In genomic region chr19:39144487-39145071, GRCh38 we compare ENCODE assay signal across 10 cellular contexts. TPM values are rescaled to one million over a fixed set of nuclear protein-coding genes. Genes with fewer than 3 reads are reported as not detected.
DNase-seq lines count a peak whose midpoint lies in the region; ATAC-seq, FAIRE-seq and TF ChIP-seq lines count a peak whose summit lies in the region.
"Had no signal": no experiment of that assay in that cellular context is flagged by ENCODE, and none has a peak within 500 bp of the region (broad histone marks: within the 10 kb centered on the region; RNA-seq: fewer than 3 reads in every experiment).

No MANE protein-coding gene starts in this region.

- no peak overlapping the region for H2AFZ ChIP-seq in mesenchymal stem cell (ENCODE audit: low read depth, low read length)

- peak overlapping the region; percentile 98 for H3K27ac Mint-ChIP-seq in endothelial cell (ENCODE audit: unreplicated experiment)
- no peak overlapping the region for H3K27ac Mint-ChIP-seq in activated CD8-positive, alpha-beta T cell treated with anti-CD3 and anti-CD28 coated beads for 36 hours

- no peak for TF ChIP-seq POLR2A in tibial nerve (IDR thresholded peaks at IDR 0.05)

- intact Hi-C loops in Panc1 (cut with micrococcal nuclease; ENCODE audit: unreplicated experiment), result no loop called here
- intact Hi-C loops in activated CD8-positive, alpha-beta T cell treated with anti-CD3 and anti-CD28 coated beads for 36 hours (cut with micrococcal nuclease), result no loop called here

- peak; percentile 64 for ATAC-seq in Panc1
- ATAC-seq in activated CD8-positive, alpha-beta T cell treated with anti-CD3 and anti-CD28 coated beads for 36 hours, result no peak

- TF ChIP-seq CTCF in Panc1 (IDR thresholded peaks at IDR 0.05) (no peak), endothelial cell (IDR thresholded peaks at IDR 0.05; ENCODE audit: unreplicated experiment) (no peak), tibial nerve (IDR thresholded peaks at IDR 0.05) (no peak), GM13976 (IDR thresholded peaks at IDR 0.05; ENCODE audit: borderline replicate concordance, control extremely low read depth, extremely low read depth, insufficient read depth, missing control alignments) (no peak)
- TF ChIP-seq CTCF in activated CD8-positive, alpha-beta T cell treated with anti-CD3 and anti-CD28 coated beads for 36 hours (IDR thresholded peaks at IDR 0.05), result no peak

- no peak overlapping the region for H3K23ac ChIP-seq in mesenchymal stem cell (ENCODE audit: low read length in 2 of 2)

- H3K36me3 ChIP-seq in Panc1 (ENCODE audit: control insufficient read depth, insufficient read depth, low read length), result no peaks in the 10 kb centered on the region
- H3K36me3 ChIP-seq in mesenchymal stem cell (ENCODE audit: control insufficient read depth in 1 of 2, insufficient read depth in 2 of 2, low read depth in 1 of 2, low read length in 2 of 2), result peaks cover 5 to 7% of the 10 kb centered on the region in 2 experiments
- no peaks in the 10 kb centered on the region for H3K36me3 ChIP-seq in tibial nerve
- H3K36me3 ChIP-seq: adrenal gland had no signal

- H3K4me2 ChIP-seq in mesenchymal stem cell (ENCODE audit: low read length, poor library complexity, severe bottlenecking), result no peak overlapping the region

- no peak overlapping the region for H3K14ac ChIP-seq in mesenchymal stem cell (ENCODE audit: low read length in 2 of 2)

- WGBS in mesenchymal stem cell, result 49% methylated on average over 5 of the region's 6 CpGs
- 15 to 21% methylated on average over 6 of the region's 6 CpGs for WGBS in tibial nerve, 2 donors

- no peak overlapping the region for H3K18ac ChIP-seq in mesenchymal stem cell (ENCODE audit: low read depth in 1 of 2, low read length in 2 of 2)

- H3K27me3 Mint-ChIP-seq in endothelial cell (ENCODE audit: unreplicated experiment), result peaks cover 8% of the 10 kb centered on the region
- H3K27me3 Mint-ChIP-seq in activated CD8-positive, alpha-beta T cell treated with anti-CD3 and anti-CD28 coated beads for 36 hours, result no peaks in the 10 kb centered on the region

- BruUV-seq in Panc1 (replicated peaks; lab: Mats Ljungman, UMichigan), result TSS peak; percentile 22

- H3K4me3 ChIP-seq in Panc1 (ENCODE audit: low read depth in 2 of 2, low read length in 2 of 2) (no peak overlapping the region), mesenchymal stem cell (ENCODE audit: insufficient read depth in 1 of 2, low read depth in 1 of 2, low read length in 2 of 2) (peak overlapping the region in 1 of 2 experiments; percentile 44), tibial nerve (peak overlapping the region in 1 of 4 donors; percentile 19)
- H3K4me3 ChIP-seq: adrenal gland had no signal

- no peak for FAIRE-seq in urothelium cell line (lab: Jason Lieb, UNC)

- in situ Hi-C loops in Panc1 (cut with HindIII; ENCODE audit: low pct_unique_long_range_greater_than_20kb, low sequenced_read_pairs), result no loop called here
- in situ Hi-C loops in GM13976 (cut with MboI; ENCODE audit: low sequenced_read_pairs, unreplicated experiment), result no loop called here

- peaks cover 34% of the 10 kb centered on the region for H3K79me1 ChIP-seq in mesenchymal stem cell (replicated peaks; ENCODE audit: low read length, poor library complexity, severe bottlenecking)

- H2AK5ac ChIP-seq in mesenchymal stem cell (ENCODE audit: low read length, severe bottlenecking), result no peak overlapping the region

- H4K8ac ChIP-seq in mesenchymal stem cell (ENCODE audit: low read length), result no peak overlapping the region

- H2BK15ac ChIP-seq in mesenchymal stem cell (ENCODE audit: low read depth, poor library complexity, severe bottlenecking), result no peak overlapping the region

- no peak overlapping the region for H2BK120ac ChIP-seq in mesenchymal stem cell (ENCODE audit: low read depth, low read length)

- no peak overlapping the region for H3K4ac ChIP-seq in mesenchymal stem cell (ENCODE audit: low read depth in 1 of 2, low read length in 2 of 2)

- POLR2A ChIA-PET in Panc1 (lab: Charles Lee), result interaction anchor here (1.2 kb wide), 1 partner anchor 43 kb away, joined by 4 read pairs; no protein-coding TSS in a partner anchor
- POLR2A ChIA-PET in activated CD8-positive, alpha-beta T cell treated with anti-CD3 and anti-CD28 coated beads for 36 hours (lab: Charles Lee), result interaction anchor here (0.5 to 1.2 kb wide), 4 partner anchors 11 to 253 kb away, joined by 3 to 4 read pairs (median 3); no protein-coding TSS in a partner anchor

- peaks cover 45% of the 10 kb centered on the region for H3K4me1 Mint-ChIP-seq in endothelial cell (ENCODE audit: unreplicated experiment)
- peaks cover 10% of the 10 kb centered on the region for H3K4me1 Mint-ChIP-seq in activated CD8-positive, alpha-beta T cell treated with anti-CD3 and anti-CD28 coated beads for 36 hours (ENCODE audit: low read depth)

- H3K36me3 Mint-ChIP-seq in endothelial cell (ENCODE audit: low read depth, unreplicated experiment), result peaks cover 3% of the 10 kb centered on the region
- H3K36me3 Mint-ChIP-seq in activated CD8-positive, alpha-beta T cell treated with anti-CD3 and anti-CD28 coated beads for 36 hours (ENCODE audit: low read depth), result peaks cover 5% of the 10 kb centered on the region

- no peak overlapping the region for H2BK5ac ChIP-seq in mesenchymal stem cell (ENCODE audit: low read depth, low read length, poor library complexity, severe bottlenecking)

- H4K91ac ChIP-seq in mesenchymal stem cell (ENCODE audit: low read length), result no peak overlapping the region

- no peaks in the 10 kb centered on the region for H3K9me3 ChIP-seq in Panc1 (ENCODE audit: control insufficient read depth, insufficient read depth, low read depth, low read length)
- H3K9me3 ChIP-seq in mesenchymal stem cell (ENCODE audit: control insufficient read depth, low read length), result peaks cover 6% of the 10 kb centered on the region
- H3K9me3 ChIP-seq in tibial nerve, result no peaks in the 10 kb centered on the region
- H3K9me3 ChIP-seq: adrenal gland had no signal

- H3K9ac ChIP-seq in mesenchymal stem cell (ENCODE audit: low read length), result peak overlapping the region; percentile 30

- H3K27me3 ChIP-seq in Panc1 (ENCODE audit: control insufficient read depth, insufficient read depth, low read length) (no peaks in the 10 kb centered on the region), mesenchymal stem cell (ENCODE audit: control insufficient read depth in 1 of 2, insufficient read depth in 1 of 2, low read length in 2 of 2) (no peaks in the 10 kb centered on the region), tibial nerve (no peaks in the 10 kb centered on the region)
- H3K27me3 ChIP-seq: adrenal gland had no signal

- no peak for TF ChIP-seq EP300 in tibial nerve (IDR thresholded peaks at IDR 0.05)

- H3K4me1 ChIP-seq in Panc1 (ENCODE audit: control insufficient read depth, insufficient read depth, low read length), result peaks cover 30% of the 10 kb centered on the region
- peaks cover 36% of the 10 kb centered on the region for H3K4me1 ChIP-seq in mesenchymal stem cell (ENCODE audit: control insufficient read depth, insufficient read depth, low read depth, low read length)
- H3K4me1 ChIP-seq in tibial nerve, result peaks cover 0 to 56% (median 33%) of the 10 kb centered on the region in 4 donors

- H3K4me3 Mint-ChIP-seq in endothelial cell (ENCODE audit: unreplicated experiment), result peak overlapping the region; percentile 76
- no peak overlapping the region for H3K4me3 Mint-ChIP-seq in activated CD8-positive, alpha-beta T cell treated with anti-CD3 and anti-CD28 coated beads for 36 hours

- no peak overlapping the region for H2BK12ac ChIP-seq in mesenchymal stem cell (ENCODE audit: low read length in 2 of 2)

- H3K9me3 Mint-ChIP-seq in endothelial cell (ENCODE audit: unreplicated experiment), result no peaks in the 10 kb centered on the region
- H3K9me3 Mint-ChIP-seq in activated CD8-positive, alpha-beta T cell treated with anti-CD3 and anti-CD28 coated beads for 36 hours, result no peaks in the 10 kb centered on the region

- CTCF ChIA-PET in Panc1 (lab: Charles Lee), result interaction anchor here (0.6 to 1.1 kb wide), 4 partner anchors 22 to 282 kb away, joined by 4 to 8 read pairs (median 4); no protein-coding TSS in a partner anchor
- CTCF ChIA-PET in activated CD8-positive, alpha-beta T cell treated with anti-CD3 and anti-CD28 coated beads for 36 hours (lab: Charles Lee), result interaction anchor here (1.2 to 1.6 kb wide), 2 partner anchors 34 to 92 kb away, joined by 3 to 4 read pairs; no protein-coding TSS in a partner anchor

- peak overlapping the region; percentile 0; the same call in 1 of the 2 replicates for H3K27ac ChIP-seq in Panc1 (ENCODE audit: low read length)
- H3K27ac ChIP-seq in mesenchymal stem cell (ENCODE audit: low read length, poor library complexity, severe bottlenecking), result peak overlapping the region; percentile 19
- H3K27ac ChIP-seq in tibial nerve, result peak overlapping the region; percentile 73 to 96 (median 82)

- DNase-seq in Panc1 (ENCODE audit: low read depth, low spot score), result no peak
- DNase-seq in endothelial cell (ENCODE audit: low spot score), result peak; percentile 75
- no peak for DNase-seq in mesenchymal stem cell
- no peak for DNase-seq in tibial nerve (ENCODE audit: low spot score in 2 of 2)
- no peak for DNase-seq in GM13976 (ENCODE audit: low spot score)
- DNase-seq in activated CD8-positive, alpha-beta T cell treated with anti-CD3 and anti-CD28 coated beads for 36 hours, result no peak
- no peak for DNase-seq in urothelium cell line (ENCODE audit: low spot score)
- DNase-seq in kidney glomerular epithelial cell (lab: John Stamatoyannopoulos, UW), result no peak
- DNase-seq: NCI-H82 had no signal

RNA-seq across cellular contexts. Expression of gene PAK4, which starts 19.0 kb away (rescaled TPM):
- total RNA-seq in Panc1 (2021; ENCODE audit: unreplicated experiment), result 311 TPM
- 362 TPM for polyA plus RNA-seq in Panc1 (2012; ENCODE audit: insufficient read length)
- 48.8 TPM for total RNA-seq in endothelial cell (ENCODE audit: unreplicated experiment)
- 28.8 TPM for polyA plus RNA-seq in mesenchymal stem cell (2013, experiment 1 of 2)
- polyA plus RNA-seq in mesenchymal stem cell (2013, experiment 2 of 2), result 29.4 TPM
- total RNA-seq in tibial nerve, result 10 to 100 TPM; 22.9 to 45.1 (median 32.3) TPM
- 10 to 100 TPM in 1 of 2 experiments, 1 to 10 TPM in 1; 9.8 to 11.5 TPM for total RNA-seq in activated CD8-positive, alpha-beta T cell treated with anti-CD3 and anti-CD28 coated beads for 36 hours

RNA-seq across cellular contexts. Expression of gene NCCRP1, which starts 52.2 kb away (rescaled TPM):
- total RNA-seq in Panc1 (2021; ENCODE audit: unreplicated experiment) (0.46 TPM), endothelial cell (ENCODE audit: unreplicated experiment) (not detected), tibial nerve (not detected)
- polyA plus RNA-seq in Panc1 (2012; ENCODE audit: insufficient read length), result 0.85 TPM
- not detected for polyA plus RNA-seq in mesenchymal stem cell (2013, experiment 1 of 2)
- polyA plus RNA-seq in mesenchymal stem cell (2013, experiment 2 of 2), result not detected
- not detected for total RNA-seq in activated CD8-positive, alpha-beta T cell treated with anti-CD3 and anti-CD28 coated beads for 36 hours

RNA-seq across cellular contexts. Expression of gene SYCN, which starts 59.5 kb away (rescaled TPM):
- 0.33 TPM for total RNA-seq in Panc1 (2021; ENCODE audit: unreplicated experiment)
- not detected for polyA plus RNA-seq in Panc1 (2012; ENCODE audit: insufficient read length)
- not detected for total RNA-seq in endothelial cell (ENCODE audit: unreplicated experiment)
- not detected for polyA plus RNA-seq in mesenchymal stem cell (2013, experiment 1 of 2)
- not detected for polyA plus RNA-seq in mesenchymal stem cell (2013, experiment 2 of 2)
- total RNA-seq in tibial nerve, result 1 to 10 TPM in 2 of 4 donors, not detected in 2; 1.3 to 6.0 TPM
- total RNA-seq in activated CD8-positive, alpha-beta T cell treated with anti-CD3 and anti-CD28 coated beads for 36 hours, result not detected
- polyA plus RNA-seq: adrenal gland had no signal

Comparison
In these comparisons a context has a peak if more than half of its experiments do, and no peak if none do; other contexts are left out.
1. H3K27ac ChIP-seq: peak in every context shown above with its lines; median percentile 82 in tibial nerve; 19 in mesenchymal stem cell; 0 in Panc1.